In the genomic region with DNA sequence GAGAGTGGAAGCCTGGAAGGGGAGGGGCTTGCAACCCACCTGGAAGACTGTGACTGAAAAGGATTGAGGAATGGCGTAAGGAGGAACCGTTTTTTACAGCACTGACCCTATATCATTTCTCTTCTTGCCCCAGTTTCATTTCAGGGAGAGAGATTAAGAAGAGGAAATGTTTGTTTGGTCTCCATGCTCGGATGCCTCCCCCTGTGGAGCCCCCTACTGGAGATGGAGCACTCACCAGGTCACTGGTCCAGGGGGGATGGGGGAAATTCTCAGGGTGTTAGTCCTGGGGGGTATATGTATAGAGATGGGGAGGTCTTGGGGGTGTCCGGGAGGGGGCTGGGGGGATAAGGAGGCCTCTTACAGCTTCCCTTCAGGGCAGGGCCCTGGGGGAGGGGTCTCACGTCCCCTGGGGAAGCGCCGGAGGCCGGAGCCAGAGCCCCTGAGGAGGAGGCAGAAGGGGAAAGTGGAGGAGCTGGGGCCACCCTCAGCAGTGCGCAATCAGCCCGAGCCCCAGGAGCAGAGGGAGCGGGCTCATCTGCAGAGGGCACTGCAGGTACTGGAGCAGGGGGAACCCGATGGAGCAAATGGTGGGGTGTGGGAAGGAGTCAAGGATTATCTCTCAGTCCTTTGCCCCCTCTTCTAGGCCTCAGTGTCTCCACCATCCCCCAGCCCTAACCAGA, we compare ENCODE assay signal across 8 cellular contexts. TPM values are rescaled to one million over a fixed set of nuclear protein-coding genes. Genes with fewer than 3 reads are reported as not detected.
DNase-seq lines count a peak whose midpoint lies in the region; ATAC-seq and TF ChIP-seq lines count a peak whose summit lies in the region.

No MANE protein-coding gene starts in this region.

- H3K27me3 Mint-ChIP-seq in GM23338 (ENCODE audit: insufficient read depth, low read depth, poor library complexity), result peaks cover 34% of the 10 kb centered on the region
- no peaks in the 10 kb centered on the region for H3K27me3 Mint-ChIP-seq in activated CD8-positive, alpha-beta T cell treated with anti-CD3 and anti-CD28 coated beads for 36 hours

- H3K4me1 Mint-ChIP-seq in GM23338, result peaks cover 59% of the 10 kb centered on the region
- H3K4me1 Mint-ChIP-seq in activated CD8-positive, alpha-beta T cell treated with anti-CD3 and anti-CD28 coated beads for 36 hours (ENCODE audit: low read depth), result peaks cover 68% of the 10 kb centered on the region

- POLR2A ChIA-PET in activated CD8-positive, alpha-beta T cell treated with anti-CD3 and anti-CD28 coated beads for 36 hours (lab: Charles Lee), result interaction anchor here (1.6 to 5.4 kb wide), 2 partner anchors 11 to 15 kb away, joined by 7 to 46 read pairs; no protein-coding TSS in a partner anchor

- no peak overlapping the region for H2AFZ ChIP-seq in GM23338

- H3K4me3 Mint-ChIP-seq in GM23338, result peak overlapping the region; percentile 99; the same call in 2 of the 3 replicates
- H3K4me3 Mint-ChIP-seq in activated CD8-positive, alpha-beta T cell treated with anti-CD3 and anti-CD28 coated beads for 36 hours, result no peak overlapping the region

- H3K4me1 ChIP-seq in GM23338 (ENCODE audit: insufficient read depth), result peaks cover 44% of the 10 kb centered on the region

- no peak for ATAC-seq in GM23338
- ATAC-seq in activated CD8-positive, alpha-beta T cell treated with anti-CD3 and anti-CD28 coated beads for 36 hours, result no peak
- ATAC-seq in HG02884 (IDR thresholded peaks at IDR 0.05; ENCODE audit: unreplicated experiment), result no peak
- no peak for ATAC-seq in HG02798 (IDR thresholded peaks at IDR 0.05; ENCODE audit: poor library complexity, unreplicated experiment)

- peaks cover 22% of the 10 kb centered on the region for H4K20me1 ChIP-seq in GM23338 (replicated peaks; ENCODE audit: insufficient read depth)

- H3K36me3 ChIP-seq in GM23338 (ENCODE audit: insufficient read depth), result peaks cover 14% of the 10 kb centered on the region; the same call in 1 of the 2 replicates
- peaks cover 2% of the 10 kb centered on the region for H3K36me3 ChIP-seq in kidney epithelial cell (ENCODE audit: control insufficient read depth, insufficient read depth, low read length)

- H3K79me2 ChIP-seq in GM23338 (replicated peaks; ENCODE audit: insufficient read depth), result peaks cover 44% of the 10 kb centered on the region

- no peaks in the 10 kb centered on the region for H3K9me2 ChIP-seq in GM23338 (ENCODE audit: insufficient read depth)

- peak; percentile 67 for DNase-seq in GM23338 (ENCODE audit: low spot score)
- peak; percentile 42 for DNase-seq in activated CD8-positive, alpha-beta T cell treated with anti-CD3 and anti-CD28 coated beads for 36 hours
- no peak for DNase-seq in kidney epithelial cell (ENCODE audit: low read depth)
- DNase-seq in midbrain (lab: John Stamatoyannopoulos, UW), result no peak
- DNase-seq in epidermal melanocyte (ENCODE audit: insufficient read length, low spot score), result no peak

- H3K27ac ChIP-seq in C4-2B (no peak overlapping the region), GM23338 (ENCODE audit: low read depth) (peak overlapping the region; percentile 42; the same call in 1 of the 2 replicates)

- H3K27me3 ChIP-seq in GM23338 (ENCODE audit: insufficient read depth), result no peaks in the 10 kb centered on the region
- no peaks in the 10 kb centered on the region for H3K27me3 ChIP-seq in kidney epithelial cell (ENCODE audit: control insufficient read depth, insufficient read depth, low read length)

- no peaks in the 10 kb centered on the region for H3K9me3 Mint-ChIP-seq in GM23338
- H3K9me3 Mint-ChIP-seq in activated CD8-positive, alpha-beta T cell treated with anti-CD3 and anti-CD28 coated beads for 36 hours, result no peaks in the 10 kb centered on the region

- H3F3A ChIP-seq in GM23338 (replicated peaks; ENCODE audit: low read depth), result peaks cover 27% of the 10 kb centered on the region

- intact Hi-C loops in activated CD8-positive, alpha-beta T cell treated with anti-CD3 and anti-CD28 coated beads for 36 hours (cut with micrococcal nuclease), result no loop called here

- TF ChIP-seq CTCF in C4-2B (conservative IDR thresholded peaks at IDR 0.05), result peak; percentile 43
- peak; percentile 64 to 69 for TF ChIP-seq CTCF in GM23338 (conservative IDR thresholded peaks at IDR 0.05; ENCODE audit: low read depth in 2 of 2)
- peak; percentile 37 for TF ChIP-seq CTCF in activated CD8-positive, alpha-beta T cell treated with anti-CD3 and anti-CD28 coated beads for 36 hours (IDR thresholded peaks at IDR 0.05)
- TF ChIP-seq CTCF in kidney epithelial cell (IDR thresholded peaks at IDR 0.05; ENCODE audit: insufficient read depth, low read length, poor library complexity, severe bottlenecking), result peak; percentile 69

- H3K27ac Mint-ChIP-seq in GM23338, result peak overlapping the region; percentile 27; the same call in 1 of the 2 replicates
- H3K27ac Mint-ChIP-seq in activated CD8-positive, alpha-beta T cell treated with anti-CD3 and anti-CD28 coated beads for 36 hours, result peak overlapping the region; percentile 100

- CTCF ChIA-PET in activated CD8-positive, alpha-beta T cell treated with anti-CD3 and anti-CD28 coated beads for 36 hours (lab: Charles Lee), result interaction anchor here (0.8 to 1.6 kb wide), 3 partner anchors 17 to 78 kb away, joined by 3 to 4 read pairs (median 3); no protein-coding TSS in a partner anchor

- peaks cover 56% of the 10 kb centered on the region for H3K36me3 Mint-ChIP-seq in GM23338 (ENCODE audit: low read depth)
- peaks cover 37% of the 10 kb centered on the region for H3K36me3 Mint-ChIP-seq in activated CD8-positive, alpha-beta T cell treated with anti-CD3 and anti-CD28 coated beads for 36 hours (ENCODE audit: low read depth)

- H3K4me3 ChIP-seq in GM23338, result peak overlapping the region; percentile 17; the same call in 1 of the 2 replicates
- H3K4me3 ChIP-seq in kidney epithelial cell (ENCODE audit: low read depth, low read length), result no peak overlapping the region

- peak overlapping the region; percentile 38; the same call in 1 of the 2 replicates for H3K4me2 ChIP-seq in GM23338

RNA-seq across cellular contexts. Expression of a gene that starts 3.2 kb away (rescaled TPM):
- 193 and 207 TPM in 2 replicates for total RNA-seq in GM23338 (2014; rRNA removed; shearing (Covaris generic))
- 421 and 426 TPM in 2 replicates for polyA plus RNA-seq in GM23338 (2016; fragmentation: Nextera tagmentation; extraction: Ambion mirVana)
- total RNA-seq in activated CD8-positive, alpha-beta T cell treated with anti-CD3 and anti-CD28 coated beads for 36 hours, result 100 to 1,000 TPM; 155 to 160 TPM
- total RNA-seq in kidney epithelial cell, result 226 and 227 TPM in 2 replicates

RNA-seq across cellular contexts. Expression of a gene that starts 3.9 kb away (rescaled TPM):
- total RNA-seq in GM23338 (2014; rRNA removed; shearing (Covaris generic)), result 33.2 and 46.7 TPM in 2 replicates
- polyA plus RNA-seq in GM23338 (2016; fragmentation: Nextera tagmentation; extraction: Ambion mirVana), result 29.4 and 31.4 TPM in 2 replicates
- 10 to 100 TPM; 31.9 to 32.6 TPM for total RNA-seq in activated CD8-positive, alpha-beta T cell treated with anti-CD3 and anti-CD28 coated beads for 36 hours
- 27.9 and 28.0 TPM in 2 replicates for total RNA-seq in kidney epithelial cell

RNA-seq across cellular contexts. Expression of a gene that starts 5.1 kb away (rescaled TPM):
- total RNA-seq in GM23338 (2014; rRNA removed; shearing (Covaris generic)), result 36.9 and 45.0 TPM in 2 replicates
- polyA plus RNA-seq in GM23338 (2016; fragmentation: Nextera tagmentation; extraction: Ambion mirVana), result 12.9 and 13.9 TPM in 2 replicates
- total RNA-seq in activated CD8-positive, alpha-beta T cell treated with anti-CD3 and anti-CD28 coated beads for 36 hours, result 10 to 100 TPM; 57.9 to 67.0 TPM
- 3.3 and 4.2 TPM in 2 replicates for total RNA-seq in kidney epithelial cell

RNA-seq across cellular contexts. Expression of a gene that starts 23.1 kb away (rescaled TPM):
- 61.7 and 64.4 TPM in 2 replicates for total RNA-seq in GM23338 (2014; rRNA removed; shearing (Covaris generic))
- polyA plus RNA-seq in GM23338 (2016; fragmentation: Nextera tagmentation; extraction: Ambion mirVana), result 10.1 and 10.3 TPM in 2 replicates
- total RNA-seq in activated CD8-positive, alpha-beta T cell treated with anti-CD3 and anti-CD28 coated beads for 36 hours, result 10 to 100 TPM; 93.4 to 96.0 TPM
- total RNA-seq in kidney epithelial cell, result 8.4 and 10.3 TPM in 2 replicates

RNA-seq across cellular contexts. Expression of a gene that starts 39.6 kb away (rescaled TPM):
- 17.9 and 25.2 TPM in 2 replicates for total RNA-seq in GM23338 (2014; rRNA removed; shearing (Covaris generic))
- polyA plus RNA-seq in GM23338 (2016; fragmentation: Nextera tagmentation; extraction: Ambion mirVana), result 13.5 and 13.6 TPM in 2 replicates
- 1 to 10 TPM; 7.8 to 8.7 TPM for total RNA-seq in activated CD8-positive, alpha-beta T cell treated with anti-CD3 and anti-CD28 coated beads for 36 hours
- total RNA-seq in kidney epithelial cell, result 7.4 and 7.6 TPM in 2 replicates

Comparison
In these comparisons a context has a peak if more than half of its experiments do, and no peak if none do; other contexts are left out.
1. DNase-seq: peak in GM23338 (single experiment) and activated CD8-positive, alpha-beta T cell treated with anti-CD3 and anti-CD28 coated beads for 36 hours (single experiment); none in kidney epithelial cell (single experiment), midbrain (single experiment) and epidermal melanocyte (single experiment).
2. Peak in every context shown above with its lines, with median percentiles within 50 percentile points of each other: CTCF ChIP-seq.